18 cellular contexts compared by ENCODE assay signal in genomic region chr16:6947291-6947690, GRCh38.
A peak's percentile ranks its signal among the peaks of the same experiment; 100 is the strongest.
DNase-seq lines count a peak whose midpoint lies in the region; ATAC-seq, FAIRE-seq and TF ChIP-seq lines count a peak whose summit lies in the region.
"Had no signal": no experiment of that assay in that cellular context is flagged by ENCODE, and none has a peak within 500 bp of the region (broad histone marks: within the 10 kb centered on the region; RNA-seq: fewer than 3 reads in every experiment).

No MANE protein-coding gene starts in this region.

- DNase-seq in NCI-H2171 treated with DMSO at 0.1 percent for 48 hours (lab: John Stamatoyannopoulos, UW) (peak; percentile 2), NCI-H2171 (lab: John Stamatoyannopoulos, UW) (no peak), cerebellar cortex (ENCODE audit: low spot score) (peak; percentile 97), inferior parietal cortex (ENCODE audit: extremely low spot score) (peak; percentile 57), pons (ENCODE audit: low spot score) (peak; percentile 23), UCSD-AML1 (lab: John Stamatoyannopoulos, UW; ENCODE audit: unreplicated experiment) (no peak), GM12891 (ENCODE audit: insufficient read length, low spot score) (no peak)
- DNase-seq: AML-193; Calu3; CD4-positive, CD25-positive, alpha-beta regulatory T cell; DMS79; GM23248 had no signal

- no peak for ATAC-seq in GM21360 (IDR thresholded peaks at IDR 0.05; ENCODE audit: unreplicated experiment)
- ATAC-seq: HCT116, HepG2 had no signal

- FAIRE-seq in GM12891 (lab: Jason Lieb, UNC), result no peak
- FAIRE-seq: G401.6, H54, HepG2, HTR-8/SVneo had no signal

- no peak for TF ChIP-seq POLR2A in GM12891 (IDR thresholded peaks at IDR 0.05; ENCODE audit: low read depth, low read length)

TF ChIP-seq in GM12891, 5 proteins besides CTCF, POLR2A, EP300 and RAD21:
- TF ChIP-seq POLR2AphosphoS5 (IDR thresholded peaks at IDR 0.05; ENCODE audit: low read depth, low read length), result no peak
- TF ChIP-seq PAX5 (IDR thresholded peaks at IDR 0.05; ENCODE audit: insufficient read depth, low read length, severe bottlenecking), result no peak
- no peak for TF ChIP-seq TAF1 (IDR thresholded peaks at IDR 0.05; ENCODE audit: low read depth, low read length)
- no peak for TF ChIP-seq SPI1 (IDR thresholded peaks at IDR 0.05; ENCODE audit: low read depth, low read length)
- TF ChIP-seq POU2F2 (IDR thresholded peaks at IDR 0.05; ENCODE audit: low read depth, low read length), result no peak

Comparison
In these comparisons a context has a peak if more than half of its experiments do, and no peak if none do; other contexts are left out.
1. DNase-seq: peak in NCI-H2171 treated with DMSO at 0.1 percent for 48 hours (single experiment), cerebellar cortex (single experiment), inferior parietal cortex (single experiment) and pons (single experiment); none in NCI-H2171 (single experiment), UCSD-AML1 (single experiment) and GM12891 (single experiment).